In genomic region chr1:21930629-21931170, GRCh38 we compare ENCODE assay signal across 14 cellular contexts. TPM values are rescaled to one million over a fixed set of nuclear protein-coding genes. Genes with fewer than 3 reads are reported as not detected.
DNase-seq lines count a peak whose midpoint lies in the region; ATAC-seq and TF ChIP-seq lines count a peak whose summit lies in the region.
"Had no signal": no experiment of that assay in that cellular context is flagged by ENCODE, and none has a peak within 500 bp of the region (broad histone marks: within the 10 kb centered on the region; RNA-seq: fewer than 3 reads in every experiment).

No MANE protein-coding gene starts in this region.

- peaks cover 85% of the 10 kb centered on the region for H3K79me2 ChIP-seq in mammary epithelial cell (ENCODE audit: insufficient read depth, low read length)

- H3K4me3 Mint-ChIP-seq in HFFc6 = peak overlapping the region; percentile 94
- no peak overlapping the region for H3K4me3 Mint-ChIP-seq in mesothelial cell of epicardium
- no peak overlapping the region for H3K4me3 Mint-ChIP-seq in CD8-positive, alpha-beta T cell
- H3K4me3 Mint-ChIP-seq: CD4-positive, alpha-beta T cell had no signal

- H3K4me1 ChIP-seq in mammary epithelial cell (ENCODE audit: insufficient read depth, low read length) (peaks cover 47% of the 10 kb centered on the region), suprapubic skin (peaks cover 84% of the 10 kb centered on the region)
- peaks cover 5% of the 10 kb centered on the region for H3K4me1 ChIP-seq in CD8-positive, alpha-beta T cell (ENCODE audit: insufficient read depth, low read length)

- dilution Hi-C loops in mammary epithelial cell (cut with HindIII; ENCODE audit: low sequenced_read_pairs) = no loop called here

- H3K27me3 ChIP-seq in mammary epithelial cell (ENCODE audit: insufficient read depth, low read length) = no peaks in the 10 kb centered on the region
- H3K27me3 ChIP-seq in suprapubic skin = no peaks in the 10 kb centered on the region
- H3K27me3 ChIP-seq in CD8-positive, alpha-beta T cell (ENCODE audit: insufficient read depth, low read length) = no peaks in the 10 kb centered on the region

- H3K27ac ChIP-seq in mammary epithelial cell (ENCODE audit: insufficient read depth, low read depth, low read length) (peak overlapping the region; percentile 69), suprapubic skin (peak overlapping the region; percentile 90)
- no peak overlapping the region for H3K27ac ChIP-seq in CD8-positive, alpha-beta T cell (ENCODE audit: low read depth, low read length)

- 96% methylated on average over 6 of the region's 6 CpGs for WGBS in mammary epithelial cell (ENCODE audit: low coverage, missing lambda C conversion rate)
- WGBS in suprapubic skin = 90% methylated on average over 6 of the region's 6 CpGs

- H3K36me3 Mint-ChIP-seq in HFFc6 (ENCODE audit: low read depth) = peaks cover 35% of the 10 kb centered on the region
- no peaks in the 10 kb centered on the region for H3K36me3 Mint-ChIP-seq in mesothelial cell of epicardium
- H3K36me3 Mint-ChIP-seq in CD8-positive, alpha-beta T cell = no peaks in the 10 kb centered on the region

- intact Hi-C loops in mammary epithelial cell (cut with micrococcal nuclease) = loop anchor here (1.0 kb wide), 1 partner anchor 147 kb away; the partner anchor contains the start of gene USP48
- intact Hi-C loops in CD8-positive, alpha-beta T cell (cut with DNase I, micrococcal nuclease) = no loop called here

- H3K4me2 ChIP-seq in mammary epithelial cell (ENCODE audit: insufficient read depth, low read depth, low read length) = peak overlapping the region; percentile 77

- no peak for DNase-seq in HFFc6
- DNase-seq in mammary epithelial cell = no peak
- DNase-seq in mesothelial cell of epicardium (ENCODE audit: low spot score in 2 of 2, unreplicated experiment in 2 of 2) = no peak
- no peak for DNase-seq in suprapubic skin (ENCODE audit: low spot score in 2 of 2)
- no peak for DNase-seq in CD8-positive, alpha-beta T cell
- DNase-seq in activated CD4-positive, alpha-beta T cell treated with anti-CD3 and anti-CD28 coated beads for 1 hour = no peak
- no peak for DNase-seq in NCI-H187 (lab: John Stamatoyannopoulos, UW)
- DNase-seq in NCI-H510A treated with DMSO at 0.1 percent for 48 hours (lab: John Stamatoyannopoulos, UW) = no peak
- DNase-seq: CD4-positive, alpha-beta T cell; central memory CD4-positive, alpha-beta T cell; NCI-H146; NCI-H82 had no signal

- H3K9me3 Mint-ChIP-seq in HFFc6 (no peaks in the 10 kb centered on the region), mesothelial cell of epicardium (no peaks in the 10 kb centered on the region)
- no peaks in the 10 kb centered on the region for H3K9me3 Mint-ChIP-seq in CD8-positive, alpha-beta T cell
- H3K9me3 Mint-ChIP-seq: activated T-helper 2 cell treated with anti-CD3 and anti-CD28 coated beads, Interferon-gamma antibody, Interleukin-2, Interleukin-4, amounts not matched to agents 10 μg/mL and 5 μg/mL and 100 μg/mL, durations not matched to agents 14 hours and 24 hours and 36 hours; CD4-positive, alpha-beta T cell had no signal

- no peaks in the 10 kb centered on the region for H4K20me1 ChIP-seq in mammary epithelial cell (ENCODE audit: insufficient read depth, low read length)

- no peak overlapping the region for H3K4me3 ChIP-seq in mammary epithelial cell (replicated peaks in 1 of 3; ENCODE audit: insufficient read depth in 1 of 3, low read depth in 2 of 3, low read length in 3 of 3)
- peak overlapping the region; percentile 26 for H3K4me3 ChIP-seq in suprapubic skin
- H3K4me3 ChIP-seq in CD8-positive, alpha-beta T cell (ENCODE audit: low read depth, low read length) = no peak overlapping the region

- H3K9me3 ChIP-seq in mammary epithelial cell (replicated peaks; ENCODE audit: insufficient read depth, low read length) = no peaks in the 10 kb centered on the region
- no peaks in the 10 kb centered on the region for H3K9me3 ChIP-seq in suprapubic skin
- H3K9me3 ChIP-seq in CD8-positive, alpha-beta T cell (ENCODE audit: low read length) = no peaks in the 10 kb centered on the region

- peak overlapping the region; percentile 93 for H3K27ac Mint-ChIP-seq in HFFc6
- peak overlapping the region; percentile 67 for H3K27ac Mint-ChIP-seq in mesothelial cell of epicardium
- no peak overlapping the region for H3K27ac Mint-ChIP-seq in CD8-positive, alpha-beta T cell
- H3K27ac Mint-ChIP-seq: activated T-helper 2 cell treated with anti-CD3 and anti-CD28 coated beads, Interferon-gamma antibody, Interleukin-2, Interleukin-4, amounts not matched to agents 10 μg/mL and 5 μg/mL and 100 μg/mL, durations not matched to agents 14 hours and 24 hours and 36 hours; CD4-positive, alpha-beta T cell had no signal

- POLR2A ChIA-PET in CD8-positive, alpha-beta T cell (lab: Charles Lee) = no interaction called here

- in situ Hi-C loops in mammary epithelial cell (cut with MboI; ENCODE audit: low sequenced_read_pairs in 2 of 2) = no loop called here

- H3K4me1 Mint-ChIP-seq in HFFc6 (ENCODE audit: low read depth) (peaks cover 86% of the 10 kb centered on the region), mesothelial cell of epicardium (peaks cover 59% of the 10 kb centered on the region)
- peaks cover 11% of the 10 kb centered on the region for H3K4me1 Mint-ChIP-seq in CD8-positive, alpha-beta T cell (ENCODE audit: low read depth)

- TF ChIP-seq EP300 in suprapubic skin (IDR thresholded peaks at IDR 0.05) = no peak

- BruUV-seq in mammary epithelial cell (replicated peaks; lab: Mats Ljungman, UMichigan) = no TSS peak

- H3K36me3 ChIP-seq in mammary epithelial cell (ENCODE audit: insufficient read depth, low read length) (no peaks in the 10 kb centered on the region), suprapubic skin (no peaks in the 10 kb centered on the region)
- H3K36me3 ChIP-seq in CD8-positive, alpha-beta T cell (ENCODE audit: insufficient read depth, low read length) = no peaks in the 10 kb centered on the region

- H2AFZ ChIP-seq in mammary epithelial cell (ENCODE audit: low read depth, low read length) = no peak overlapping the region

- TF ChIP-seq CTCF in HFFc6 (IDR thresholded peaks at IDR 0.05) = no peak
- no peak for TF ChIP-seq CTCF in mammary epithelial cell (conservative IDR thresholded peaks at IDR 0.05 in 1 of 2, IDR thresholded peaks at IDR 0.05 in 1 of 2; ENCODE audit: extremely low read depth in 1 of 2, insufficient read depth in 1 of 2, low read depth in 1 of 2, low read length in 2 of 2)
- TF ChIP-seq CTCF in mesothelial cell of epicardium (IDR thresholded peaks at IDR 0.05; ENCODE audit: unreplicated experiment) = no peak
- TF ChIP-seq CTCF in suprapubic skin (IDR thresholded peaks at IDR 0.05) = no peak
- TF ChIP-seq CTCF in CD8-positive, alpha-beta T cell (IDR thresholded peaks at IDR 0.05) = no peak

- no peak for ATAC-seq in CD8-positive, alpha-beta T cell

- no peak for TF ChIP-seq POLR2A in suprapubic skin (IDR thresholded peaks at IDR 0.05)

- CTCF ChIA-PET in mammary epithelial cell (lab: Charles Lee; ENCODE audit: low non-redundant PET) = no interaction called here
- CTCF ChIA-PET in CD8-positive, alpha-beta T cell (lab: Charles Lee) = interaction anchor here (0.7 kb wide), 1 partner anchor 1298 kb away, joined by 3 read pairs; the partner anchor contains the start of gene PINK1

- H3K9ac ChIP-seq in mammary epithelial cell (ENCODE audit: insufficient read depth, low read length) = no peak overlapping the region

- H3K27me3 Mint-ChIP-seq in HFFc6 (ENCODE audit: insufficient read depth) = peaks cover 5% of the 10 kb centered on the region
- no peaks in the 10 kb centered on the region for H3K27me3 Mint-ChIP-seq in mesothelial cell of epicardium (ENCODE audit: low read depth)
- peaks cover 11% of the 10 kb centered on the region for H3K27me3 Mint-ChIP-seq in CD8-positive, alpha-beta T cell (ENCODE audit: low read depth)
- H3K27me3 Mint-ChIP-seq: CD4-positive, alpha-beta T cell had no signal

RNA-seq across cellular contexts. Expression of gene HSPG2, which starts 6.4 kb away (rescaled TPM):
- 100 to 1,000 TPM; 275 to 430 (median 297) TPM for total RNA-seq in HFFc6 (2021; fragmentation: NEBNext Ultra II Directional; extraction: Animal tissue kit (Norgen Biotek cat#: 25700))
- total RNA-seq in mammary epithelial cell (100 to 1,000 TPM; 187 to 207 TPM), mesothelial cell of epicardium (221 to 226 TPM (median 221 TPM) in 3 replicates), suprapubic skin (100 to 1,000 TPM in 3 of 4 donors, 10 to 100 TPM in 1; 97.5 to 164 (median 131) TPM)
- 23.9 TPM for polyA plus RNA-seq in mammary epithelial cell
- 121 TPM for polyA minus RNA-seq in mammary epithelial cell
- total RNA-seq in CD8-positive, alpha-beta T cell = 1 to 10 TPM; 3.6 to 5.1 TPM

RNA-seq across cellular contexts. Expression of gene CELA3B, which starts 46.1 kb away (rescaled TPM):
- not detected for total RNA-seq in HFFc6 (2021; fragmentation: NEBNext Ultra II Directional; extraction: Animal tissue kit (Norgen Biotek cat#: 25700))
- total RNA-seq in mammary epithelial cell = not detected
- polyA plus RNA-seq in mammary epithelial cell = not detected
- polyA minus RNA-seq in mammary epithelial cell = not detected
- not detected in 3 replicates for total RNA-seq in mesothelial cell of epicardium
- not detected for total RNA-seq in suprapubic skin
- total RNA-seq in CD8-positive, alpha-beta T cell = not detected
- total RNA-seq: activated T-helper 2 cell treated with anti-CD3 and anti-CD28 coated beads, Interferon-gamma antibody, Interleukin-2, Interleukin-4, amounts not matched to agents 10 μg/mL and 5 μg/mL and 100 μg/mL, durations not matched to agents 14 hours and 24 hours and 36 hours; CD4-positive, alpha-beta T cell had no signal
- polyA plus RNA-seq: keratinocyte had no signal

Comparison
In these comparisons a context has a peak if more than half of its experiments do, and no peak if none do; other contexts are left out.
1. RNA of gene HSPG2, which starts 6.4 kb away (total RNA-seq): 275 to 430 TPM in HFFc6, 221 to 226 TPM in mesothelial cell of epicardium, 187 to 207 TPM in mammary epithelial cell and 97.5 to 164 TPM in suprapubic skin; 3.6 to 5.1 TPM in CD8-positive, alpha-beta T cell; every median in the first group is over 10 times any median in the second.